In the genomic region with DNA sequence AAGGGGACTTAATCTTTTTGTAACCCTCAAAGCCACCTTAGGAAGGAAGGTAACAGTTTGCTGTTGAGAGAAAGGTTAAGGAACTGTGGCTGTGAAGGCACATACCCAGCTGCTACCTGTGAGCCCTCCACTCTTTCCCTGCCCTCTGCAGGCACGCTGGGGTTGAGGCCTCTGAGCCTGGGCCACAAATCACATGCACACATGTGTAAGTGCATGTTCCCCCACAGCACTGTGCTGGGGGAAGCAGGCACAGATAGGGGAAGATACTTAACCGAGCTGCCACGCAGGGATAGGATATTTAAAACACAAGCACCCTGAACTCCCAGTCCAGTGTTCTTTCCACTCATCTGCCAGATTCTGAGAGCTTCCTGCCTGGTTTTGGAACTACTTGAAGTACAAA, we compare ENCODE assay signal across 1 cellular context.
TF ChIP-seq lines count a peak whose summit lies in the region.

No MANE protein-coding gene starts in this region.

TF ChIP-seq in H1, 55 proteins besides CTCF, POLR2A, EP300 and RAD21:
- TF ChIP-seq SIN3A (conservative IDR thresholded peaks at IDR 0.05 in 1 of 2, IDR thresholded peaks at IDR 0.05 in 1 of 2; ENCODE audit: low read depth in 1 of 2, low read length in 2 of 2): no peak
- no peak for TF ChIP-seq BACH1 (IDR thresholded peaks at IDR 0.05; ENCODE audit: low read length)
- no peak for TF ChIP-seq RNF2 (IDR thresholded peaks at IDR 0.05; ENCODE audit: borderline replicate concordance, low read depth, low read length, missing control alignments, poor library complexity, severe bottlenecking)
